ENCODE assay signal across 21 cellular contexts in genomic region chr9:127182901-127183746, GRCh38.
A peak's percentile ranks its signal among the peaks of the same experiment; 100 is the strongest.
DNase-seq lines count a peak whose midpoint lies in the region; ATAC-seq and TF ChIP-seq lines count a peak whose summit lies in the region.
"Had no signal": no experiment of that assay in that cellular context is flagged by ENCODE, and none has a peak within 500 bp of the region (broad histone marks: within the 10 kb centered on the region; RNA-seq: fewer than 3 reads in every experiment).

No MANE protein-coding gene starts in this region.

- no peaks in the 10 kb centered on the region for H3K4me1 Mint-ChIP-seq in natural killer cell treated with Interleukin-12 subunit alpha and Interleukin-12 subunit beta and Interleukin-15 and Interleukin-18, amount 100 ng/mL, for 72 hours (ENCODE audit: low read depth in 2 of 2)
- H3K4me1 Mint-ChIP-seq in natural killer cell (no peaks in the 10 kb centered on the region), neural progenitor cell (peaks cover 37% of the 10 kb centered on the region), T-cell (peaks cover 0 to 3% (median 0%) of the 10 kb centered on the region in 3 donors), type B pancreatic cell (ENCODE audit: unreplicated experiment) (peaks cover 33% of the 10 kb centered on the region)
- H3K4me1 Mint-ChIP-seq: CD8-positive, alpha-beta memory T cell had no signal

- no peak overlapping the region for H3K27ac Mint-ChIP-seq in natural killer cell treated with Interleukin-12 subunit alpha and Interleukin-12 subunit beta and Interleukin-15 and Interleukin-18, amount 100 ng/mL, for 72 hours
- H3K27ac Mint-ChIP-seq in natural killer cell (no peak overlapping the region), neural progenitor cell (peak overlapping the region; percentile 66), T-cell (no peak overlapping the region), type B pancreatic cell (no peak overlapping the region)
- H3K27ac Mint-ChIP-seq: activated CD4-positive, alpha-beta memory T cell treated with anti-CD3 and anti-CD28 coated beads for 36 hours; activated naive CD8-positive, alpha-beta T cell; memory B cell had no signal

- TF ChIP-seq CTCF in natural killer cell (IDR thresholded peaks at IDR 0.05) (no peak), coronary artery (IDR thresholded peaks at IDR 0.05) (no peak), neural progenitor cell (IDR thresholded peaks at IDR 0.05) (no peak), type B pancreatic cell (conservative IDR thresholded peaks at IDR 0.05) (no peak)

- DNase-seq in natural killer cell treated with Interleukin-12 subunit alpha and Interleukin-12 subunit beta and Interleukin-15 and Interleukin-18, amount 100 ng/mL, for 72 hours (ENCODE audit: low spot score) = peak; percentile 49
- DNase-seq in natural killer cell (no peak), coronary artery (ENCODE audit: low spot score) (peak; percentile 71), neural progenitor cell (ENCODE audit: low spot score) (no peak), T-cell (no peak), type B pancreatic cell (ENCODE audit: extremely low spot score, unreplicated experiment) (no peak)
- DNase-seq: activated CD4-positive, alpha-beta memory T cell treated with anti-CD3 and anti-CD28 coated beads for 36 hours; activated T-cell treated with anti-CD3 and anti-CD28 coated beads, Interleukin-2, amount 50 U/mL, for 4 hours; CD8-positive, alpha-beta memory T cell; NCI-H2081 treated with DMSO at 0.1 percent for 48 hours; NCI-H510A treated with DMSO at 0.1 percent for 48 hours; SHP77; stimulated activated naive CD4-positive, alpha-beta T cell treated with Interleukin-2 at 50 U/mL for 16 hours; T-helper 1 cell; transverse colon had no signal

- H3K27ac ChIP-seq in coronary artery (peak overlapping the region in 1 of 2 donors; percentile 85), neural progenitor cell (no peak overlapping the region)

- no peaks in the 10 kb centered on the region for H4K20me1 ChIP-seq in neural progenitor cell (ENCODE audit: low read depth)

- no peaks in the 10 kb centered on the region for H3F3A ChIP-seq in neural progenitor cell (ENCODE audit: low read depth)

- intact Hi-C loops in natural killer cell (cut with micrococcal nuclease) = no loop called here

- H3K36me3 Mint-ChIP-seq in natural killer cell treated with Interleukin-12 subunit alpha and Interleukin-12 subunit beta and Interleukin-15 and Interleukin-18, amount 100 ng/mL, for 72 hours = no peaks in the 10 kb centered on the region
- no peaks in the 10 kb centered on the region for H3K36me3 Mint-ChIP-seq in natural killer cell
- H3K36me3 Mint-ChIP-seq in neural progenitor cell = no peaks in the 10 kb centered on the region
- H3K36me3 Mint-ChIP-seq in T-cell = peaks cover 23% of the 10 kb centered on the region
- no peaks in the 10 kb centered on the region for H3K36me3 Mint-ChIP-seq in type B pancreatic cell

- no peak for ATAC-seq in natural killer cell treated with Interleukin-12 subunit alpha and Interleukin-12 subunit beta and Interleukin-15 and Interleukin-18, amount 100 ng/mL, for 72 hours
- ATAC-seq in natural killer cell (no peak), HG03520 (IDR thresholded peaks at IDR 0.05; ENCODE audit: unreplicated experiment) (no peak), HG03378 (IDR thresholded peaks at IDR 0.05; ENCODE audit: unreplicated experiment) (no peak), T-cell (replicated peaks in 1 of 4) (no peak)
- ATAC-seq: activated T-cell treated with anti-CD3 and anti-CD28 coated beads, Interleukin-2, amount 50 U/mL, for 4 hours had no signal

- peaks cover 17% of the 10 kb centered on the region for H3K4me1 ChIP-seq in neural progenitor cell
- H3K4me1 ChIP-seq: HAP-1 had no signal

- H3K9me3 ChIP-seq in neural progenitor cell (ENCODE audit: low read depth) = no peaks in the 10 kb centered on the region
- H3K9me3 ChIP-seq: HAP-1, transverse colon had no signal

- no peaks in the 10 kb centered on the region for H3K27me3 Mint-ChIP-seq in natural killer cell treated with Interleukin-12 subunit alpha and Interleukin-12 subunit beta and Interleukin-15 and Interleukin-18, amount 100 ng/mL, for 72 hours
- H3K27me3 Mint-ChIP-seq in natural killer cell (ENCODE audit: low read depth in 2 of 2) (peaks cover 0 to 4% of the 10 kb centered on the region in 2 donors), neural progenitor cell (ENCODE audit: insufficient read depth, low read depth) (peaks cover 2% of the 10 kb centered on the region), T-cell (peaks cover 0 to 4% of the 10 kb centered on the region in 2 donors), type B pancreatic cell (no peaks in the 10 kb centered on the region)
- H3K27me3 Mint-ChIP-seq: activated CD4-positive, alpha-beta memory T cell treated with anti-CD3 and anti-CD28 coated beads for 36 hours; activated naive CD8-positive, alpha-beta T cell; memory B cell had no signal

- CTCF ChIA-PET in T-cell (lab: Charles Lee) = interaction anchor here in 1 of 2 donors (0.6 kb wide), 1 partner anchor 957 kb away, joined by 3 read pairs; no protein-coding TSS in a partner anchor

- H3K9ac ChIP-seq in neural progenitor cell = no peak overlapping the region

- H3K4me3 ChIP-seq in coronary artery (no peak overlapping the region), neural progenitor cell (no peak overlapping the region)
- H3K4me3 ChIP-seq: HAP-1, transverse colon had no signal

- H3K27me3 ChIP-seq in neural progenitor cell = no peaks in the 10 kb centered on the region
- H3K27me3 ChIP-seq: transverse colon had no signal

- no peaks in the 10 kb centered on the region for H3K9me3 Mint-ChIP-seq in natural killer cell treated with Interleukin-12 subunit alpha and Interleukin-12 subunit beta and Interleukin-15 and Interleukin-18, amount 100 ng/mL, for 72 hours
- no peaks in the 10 kb centered on the region for H3K9me3 Mint-ChIP-seq in natural killer cell
- no peaks in the 10 kb centered on the region for H3K9me3 Mint-ChIP-seq in neural progenitor cell
- no peaks in the 10 kb centered on the region for H3K9me3 Mint-ChIP-seq in T-cell
- no peaks in the 10 kb centered on the region for H3K9me3 Mint-ChIP-seq in type B pancreatic cell
- H3K9me3 Mint-ChIP-seq: activated CD4-positive, alpha-beta memory T cell treated with anti-CD3 and anti-CD28 coated beads for 36 hours; activated T-cell treated with anti-CD3 and anti-CD28 coated beads, Interleukin-2, amount 50 U/mL, for 4 hours; brain; CD8-positive, alpha-beta memory T cell; memory B cell had no signal

- no peaks in the 10 kb centered on the region for H3K79me2 ChIP-seq in neural progenitor cell (ENCODE audit: low read depth)

- H3K36me3 ChIP-seq in neural progenitor cell = no peaks in the 10 kb centered on the region
- H3K36me3 ChIP-seq: HAP-1, transverse colon had no signal

- no peak overlapping the region for H2AFZ ChIP-seq in neural progenitor cell (replicated peaks)

- H3K4me3 Mint-ChIP-seq in natural killer cell treated with Interleukin-12 subunit alpha and Interleukin-12 subunit beta and Interleukin-15 and Interleukin-18, amount 100 ng/mL, for 72 hours = no peak overlapping the region
- no peak overlapping the region for H3K4me3 Mint-ChIP-seq in natural killer cell
- H3K4me3 Mint-ChIP-seq in neural progenitor cell = no peak overlapping the region
- no peak overlapping the region for H3K4me3 Mint-ChIP-seq in T-cell
- H3K4me3 Mint-ChIP-seq in type B pancreatic cell = no peak overlapping the region
- H3K4me3 Mint-ChIP-seq: activated CD4-positive, alpha-beta memory T cell treated with anti-CD3 and anti-CD28 coated beads for 36 hours; activated naive CD8-positive, alpha-beta T cell; activated T-cell treated with anti-CD3 and anti-CD28 coated beads, Interleukin-2, amount 50 U/mL, for 4 hours; brain; CD8-positive, alpha-beta memory T cell; memory B cell had no signal

- POLR2A ChIA-PET in T-cell (lab: Charles Lee) = no interaction called here

- H3K4me2 ChIP-seq in neural progenitor cell = peak overlapping the region; percentile 38

Comparison
In these comparisons a context has a peak if more than half of its experiments do, and no peak if none do; other contexts are left out.
1. DNase-seq: peak in natural killer cell treated with Interleukin-12 subunit alpha and Interleukin-12 subunit beta and Interleukin-15 and Interleukin-18, amount 100 ng/mL, for 72 hours (single experiment) and coronary artery (single experiment); none in natural killer cell (single experiment), neural progenitor cell (single experiment), T-cell (0 of 34) and type B pancreatic cell (single experiment).